In the genomic region with DNA sequence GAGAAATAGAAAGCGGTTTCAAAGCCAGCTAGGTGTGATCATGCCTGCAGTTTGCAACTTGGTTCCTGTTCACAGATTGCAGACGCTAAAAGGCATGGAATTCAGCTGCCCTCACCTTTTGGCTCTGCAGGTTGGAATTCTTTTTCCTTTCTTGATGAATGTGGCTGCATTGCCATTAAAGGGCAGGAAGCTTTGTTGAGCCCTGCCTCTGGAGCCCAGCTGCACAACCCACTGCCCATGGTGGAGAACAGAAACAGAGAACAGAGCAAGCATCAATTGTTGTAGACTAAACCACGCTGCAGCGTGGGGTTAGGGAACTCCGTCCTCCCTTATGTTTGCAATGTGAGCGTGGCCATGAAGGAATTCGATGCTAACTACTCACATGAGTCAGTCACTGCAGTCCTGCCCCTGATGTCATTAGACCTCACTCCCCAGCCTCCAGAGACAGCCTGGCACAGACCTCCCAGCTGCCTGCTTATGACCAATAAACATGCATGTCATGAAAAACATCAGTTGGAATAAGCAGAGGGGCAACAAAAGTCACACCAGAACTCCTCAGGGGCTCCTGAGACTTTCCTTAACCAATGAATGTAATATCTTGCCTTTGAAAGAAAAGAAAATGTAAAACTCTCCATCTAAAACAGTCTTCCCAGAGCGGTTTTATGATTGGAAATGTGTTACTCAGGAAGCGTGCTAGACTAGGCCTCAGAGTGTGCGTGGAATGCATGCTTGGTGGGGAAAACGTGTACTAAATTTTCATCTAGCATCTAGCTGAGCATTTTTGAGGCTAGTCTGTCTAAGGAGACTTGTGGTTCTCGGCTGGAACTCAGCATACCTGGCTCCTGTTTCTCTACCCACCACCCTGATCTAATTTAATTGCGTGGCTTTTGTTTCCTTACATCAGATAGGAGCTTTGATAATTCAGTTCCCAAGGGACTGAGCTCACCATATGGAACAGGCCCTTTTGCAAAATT, we compare ENCODE assay signal across 16 cellular contexts.
A peak's percentile ranks its signal among the peaks of the same experiment; 100 is the strongest.
DNase-seq lines count a peak whose midpoint lies in the region; ATAC-seq, FAIRE-seq and TF ChIP-seq lines count a peak whose summit lies in the region.
"Had no signal": no experiment of that assay in that cellular context is flagged by ENCODE, and none has a peak within 500 bp of the region (broad histone marks: within the 10 kb centered on the region; RNA-seq: fewer than 3 reads in every experiment).

No MANE protein-coding gene starts in this region.

- no peak for TF ChIP-seq POLR2A in GM12878 (IDR thresholded peaks at IDR 0.05; ENCODE audit: low read depth, low read length)

- no peak for TF ChIP-seq RAD21 in GM12878 (IDR thresholded peaks at IDR 0.05; ENCODE audit: insufficient read depth, low read depth, low read length)

- no peaks in the 10 kb centered on the region for H3K4me1 ChIP-seq in GM12878 (ENCODE audit: control insufficient read depth, insufficient read depth, low read length)
- no peaks in the 10 kb centered on the region for H3K4me1 ChIP-seq in lower lobe of right lung

- BruUV-seq in GM12878 (replicated peaks; lab: Mats Ljungman, UMichigan), result no TSS peak

- peak; percentile 81 for DNase-seq in EL
- DNase-seq in MG63, result peak; percentile 67
- DNase-seq in GM12878 (ENCODE audit: low read depth, low spot score), result no peak
- no peak for DNase-seq in nephron progenitor cell
- DNase-seq in NCI-H2081 (lab: John Stamatoyannopoulos, UW), result no peak
- DNase-seq in CD4-positive, alpha-beta T cell, result no peak
- no peak for DNase-seq in stimulated activated naive CD8-positive, alpha-beta T cell treated with anti-CD3 and anti-CD28 coated beads, Interleukin-15, amount 100 ng/mL, for 72 hours
- no peak for DNase-seq in lower lobe of right lung
- DNase-seq: activated naive CD4-positive, alpha-beta T cell treated with anti-CD3 and anti-CD28 coated beads, Interleukin-2, amount 10 ng/mL, durations not matched to agents 7 days and 5 days; AML-193; HCEC 1CT; NCI-H146; NCI-H774; SHP77 treated with DMSO at 0.1 percent for 48 hours had no signal

- H3K9ac ChIP-seq in GM12878 (ENCODE audit: control insufficient read depth, insufficient read depth, low read length), result no peak overlapping the region

- H3K36me3 ChIP-seq in MG63, result no peaks in the 10 kb centered on the region
- H3K36me3 ChIP-seq in GM12878 (ENCODE audit: control insufficient read depth in 2 of 2, insufficient read depth in 2 of 2, low read length in 1 of 2), result no peaks in the 10 kb centered on the region
- H3K36me3 ChIP-seq in lower lobe of right lung, result no peaks in the 10 kb centered on the region

- RAD21 ChIA-PET in GM12878 (lab: Charles Lee; ENCODE audit: unreplicated experiment), result no interaction called here

- H3K27me3 ChIP-seq in MG63, result no peaks in the 10 kb centered on the region
- H3K27me3 ChIP-seq in GM12878 (replicated peaks in 1 of 2; ENCODE audit: control insufficient read depth in 2 of 2, insufficient read depth in 2 of 2, low read length in 1 of 2), result no peaks in the 10 kb centered on the region
- H3K27me3 ChIP-seq in CD4-positive, alpha-beta T cell (ENCODE audit: control insufficient read depth, insufficient read depth, low read length), result no peaks in the 10 kb centered on the region
- H3K27me3 ChIP-seq in lower lobe of right lung (ENCODE audit: low read depth), result no peaks in the 10 kb centered on the region

- peak overlapping the region; percentile 82 for H3K27ac Mint-ChIP-seq in nephron progenitor cell
- H3K27ac Mint-ChIP-seq in CD4-positive, alpha-beta T cell, result no peak overlapping the region
- no peak overlapping the region for H3K27ac Mint-ChIP-seq in stimulated activated naive CD8-positive, alpha-beta T cell treated with anti-CD3 and anti-CD28 coated beads, Interleukin-15, amount 100 ng/mL, for 72 hours
- H3K27ac Mint-ChIP-seq: activated naive CD4-positive, alpha-beta T cell treated with anti-CD3 and anti-CD28 coated beads, Interleukin-2, amount 10 ng/mL, durations not matched to agents 7 days and 5 days; memory B cell had no signal

- H3K4me3 Mint-ChIP-seq in nephron progenitor cell, result no peak overlapping the region
- no peak overlapping the region for H3K4me3 Mint-ChIP-seq in CD4-positive, alpha-beta T cell
- H3K4me3 Mint-ChIP-seq in stimulated activated naive CD8-positive, alpha-beta T cell treated with anti-CD3 and anti-CD28 coated beads, Interleukin-15, amount 100 ng/mL, for 72 hours, result no peak overlapping the region
- H3K4me3 Mint-ChIP-seq: activated naive CD4-positive, alpha-beta T cell treated with anti-CD3 and anti-CD28 coated beads, Interleukin-2, amount 10 ng/mL, durations not matched to agents 7 days and 5 days; memory B cell had no signal

- POLR2A ChIA-PET in GM12878 (lab: Charles Lee), result no interaction called here
- POLR2A ChIA-PET in CD4-positive, alpha-beta T cell (lab: Charles Lee), result no interaction called here

- CTCF ChIA-PET in GM12878 (lab: Yijun Ruan, JAX), result interaction anchor here (1.1 kb wide), 1 partner anchor 19 kb away, joined by 3 read pairs; no protein-coding TSS in a partner anchor
- CTCF ChIA-PET in CD4-positive, alpha-beta T cell (lab: Charles Lee), result no interaction called here

- H3K4me2 ChIP-seq in GM12878 (ENCODE audit: control insufficient read depth, insufficient read depth), result peak overlapping the region; percentile 38; the same call in 1 of the 2 replicates

- SMC1A ChIA-PET in GM12878 (lab: Charles Lee; ENCODE audit: uncharacterized antibody, unreplicated experiment), result interaction anchor here (0.7 to 1.2 kb wide), 2 partner anchors 10 to 32 kb away, joined by 3 read pairs; no protein-coding TSS in a partner anchor

- no peak; the same call in 2 of the 3 replicates for ATAC-seq in GM12878
- ATAC-seq in CD4-positive, alpha-beta T cell (ENCODE audit: poor library complexity), result no peak
- ATAC-seq in stimulated activated naive CD8-positive, alpha-beta T cell treated with anti-CD3 and anti-CD28 coated beads, Interleukin-15, amount 100 ng/mL, for 72 hours, result no peak
- no peak for ATAC-seq in lower lobe of right lung

- H2AFZ ChIP-seq in GM12878 (ENCODE audit: control insufficient read depth, low read depth, low read length), result no peak overlapping the region

- H3K27ac ChIP-seq in GM12878 (ENCODE audit: control insufficient read depth, insufficient read depth) (no peak overlapping the region), lower lobe of right lung (no peak overlapping the region)
- no peak overlapping the region for H3K27ac ChIP-seq in CD4-positive, alpha-beta T cell (ENCODE audit: low read depth, low read length)
- H3K27ac ChIP-seq: epithelial cell of prostate had no signal

- H3K79me2 ChIP-seq in GM12878 (ENCODE audit: control insufficient read depth, insufficient read depth, low read length), result no peaks in the 10 kb centered on the region

- TF ChIP-seq CTCF in GM12878 (IDR thresholded peaks at IDR 0.05 in 2 of 3, conservative IDR thresholded peaks at IDR 0.05 in 1 of 3; ENCODE audit: control insufficient read depth in 2 of 3, extremely low read depth in 1 of 3, insufficient read depth in 1 of 3, low read depth in 3 of 3, low read length in 3 of 3) (no peak), nephron progenitor cell (IDR thresholded peaks at IDR 0.05) (no peak), lower lobe of right lung (IDR thresholded peaks at IDR 0.05) (no peak)
- TF ChIP-seq CTCF in CD4-positive, alpha-beta T cell (IDR thresholded peaks at IDR 0.05), result no peak

- peaks cover 4% of the 10 kb centered on the region for H3K27me3 Mint-ChIP-seq in nephron progenitor cell (ENCODE audit: low read depth, poor library complexity)
- peaks cover 19% of the 10 kb centered on the region for H3K27me3 Mint-ChIP-seq in CD4-positive, alpha-beta T cell
- H3K27me3 Mint-ChIP-seq in stimulated activated naive CD8-positive, alpha-beta T cell treated with anti-CD3 and anti-CD28 coated beads, Interleukin-15, amount 100 ng/mL, for 72 hours, result peaks cover 35% of the 10 kb centered on the region

- peaks cover 62% of the 10 kb centered on the region for H3K36me3 Mint-ChIP-seq in nephron progenitor cell (ENCODE audit: low read depth)
- no peaks in the 10 kb centered on the region for H3K36me3 Mint-ChIP-seq in CD4-positive, alpha-beta T cell (ENCODE audit: low read depth)
- H3K36me3 Mint-ChIP-seq: activated naive CD4-positive, alpha-beta T cell treated with anti-CD3 and anti-CD28 coated beads, Interleukin-2, amount 10 ng/mL, durations not matched to agents 7 days and 5 days; memory B cell had no signal

- in situ Hi-C loops in GM12878 (cut with MboI), result no loop called here

- H4K20me1 ChIP-seq in GM12878 (ENCODE audit: control insufficient read depth, insufficient read depth), result no peaks in the 10 kb centered on the region

- TF ChIP-seq EP300 in GM12878 (IDR thresholded peaks at IDR 0.05; ENCODE audit: borderline replicate concordance in 1 of 2, control insufficient read depth in 1 of 2, low read depth in 2 of 2, low read length in 2 of 2), result no peak

- no peaks in the 10 kb centered on the region for H3K9me3 Mint-ChIP-seq in nephron progenitor cell
- H3K9me3 Mint-ChIP-seq in CD4-positive, alpha-beta T cell, result no peaks in the 10 kb centered on the region
- no peaks in the 10 kb centered on the region for H3K9me3 Mint-ChIP-seq in stimulated activated naive CD8-positive, alpha-beta T cell treated with anti-CD3 and anti-CD28 coated beads, Interleukin-15, amount 100 ng/mL, for 72 hours
- H3K9me3 Mint-ChIP-seq: activated naive CD4-positive, alpha-beta T cell treated with anti-CD3 and anti-CD28 coated beads, Interleukin-2, amount 10 ng/mL, durations not matched to agents 7 days and 5 days had no signal

- no peak for FAIRE-seq in GM12878 (lab: Jason Lieb, UNC)

- 47% methylated on average over 13 of the region's 13 CpGs for WGBS in GM12878 (ENCODE audit: insufficient coverage, insufficient replicate concordance, low lambda C conversion rate, missing lambda C conversion rate)

- intact Hi-C loops in GM12878 (cut with micrococcal nuclease; ENCODE audit: unreplicated experiment), result no loop called here
- intact Hi-C loops in CD4-positive, alpha-beta T cell (cut with DNase I, micrococcal nuclease), result no loop called here
- intact Hi-C loops in lower lobe of right lung (cut with DNase I), result no loop called here

- H3K4me3 ChIP-seq in MG63, result no peak overlapping the region
- H3K4me3 ChIP-seq in GM12878, result no peak overlapping the region
- H3K4me3 ChIP-seq in lower lobe of right lung, result no peak overlapping the region

- peaks cover 52% of the 10 kb centered on the region for H3K4me1 Mint-ChIP-seq in nephron progenitor cell
- no peaks in the 10 kb centered on the region for H3K4me1 Mint-ChIP-seq in CD4-positive, alpha-beta T cell (ENCODE audit: low read depth)
- no peaks in the 10 kb centered on the region for H3K4me1 Mint-ChIP-seq in stimulated activated naive CD8-positive, alpha-beta T cell treated with anti-CD3 and anti-CD28 coated beads, Interleukin-15, amount 100 ng/mL, for 72 hours
- H3K4me1 Mint-ChIP-seq: activated naive CD4-positive, alpha-beta T cell treated with anti-CD3 and anti-CD28 coated beads, Interleukin-2, amount 10 ng/mL, durations not matched to agents 7 days and 5 days; memory B cell had no signal

- H3K9me3 ChIP-seq in MG63, result no peaks in the 10 kb centered on the region
- no peaks in the 10 kb centered on the region for H3K9me3 ChIP-seq in GM12878 (replicated peaks; ENCODE audit: control insufficient read depth, insufficient read depth, low read length)
- no peaks in the 10 kb centered on the region for H3K9me3 ChIP-seq in CD4-positive, alpha-beta T cell (ENCODE audit: control insufficient read depth, low read length)
- no peaks in the 10 kb centered on the region for H3K9me3 ChIP-seq in lower lobe of right lung

Comparison
In these comparisons a context has a peak if more than half of its experiments do, and no peak if none do; other contexts are left out.
1. DNase-seq: peak in EL (single experiment) and MG63 (single experiment); none in GM12878 (single experiment), nephron progenitor cell (single experiment), NCI-H2081 (0 of 2), CD4-positive, alpha-beta T cell (0 of 10), stimulated activated naive CD8-positive, alpha-beta T cell treated with anti-CD3 and anti-CD28 coated beads, Interleukin-15, amount 100 ng/mL, for 72 hours (0 of 2) and lower lobe of right lung (single experiment).